Comparison of ENCODE assay signal across 8 cellular contexts in the genomic region with DNA sequence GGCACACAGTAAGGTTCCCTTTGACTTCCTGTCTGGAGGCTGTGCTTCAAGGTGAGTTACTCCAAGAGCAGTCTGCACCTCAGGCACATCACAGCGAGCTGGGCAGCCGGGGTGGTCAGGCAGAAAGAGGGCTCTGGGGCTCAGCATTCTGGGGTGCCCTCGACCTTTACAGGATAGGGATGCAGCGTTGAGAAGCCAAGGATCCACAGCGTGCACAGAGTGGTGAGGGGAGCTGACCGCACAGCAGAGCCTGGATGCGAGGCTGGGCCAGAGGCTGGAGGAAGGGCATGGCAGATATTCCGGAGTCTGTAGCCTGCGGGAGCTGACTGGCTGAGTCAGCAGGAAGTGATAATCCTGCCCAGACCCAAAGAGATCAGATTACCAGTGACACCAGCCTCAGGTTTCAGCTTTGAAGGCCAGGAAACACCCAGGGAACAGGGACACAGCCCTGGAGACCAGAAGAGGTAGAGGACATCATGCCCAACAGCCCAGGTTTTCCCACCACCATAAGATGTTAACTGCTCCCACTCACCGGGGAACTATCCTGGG. TPM values are rescaled to one million over a fixed set of nuclear protein-coding genes. Genes with fewer than 3 reads are reported as not detected.
DNase-seq lines count a peak whose midpoint lies in the region; ATAC-seq and TF ChIP-seq lines count a peak whose summit lies in the region.

No MANE protein-coding gene starts in this region.

- no TSS peak for BruUV-seq in HCT116 (replicated peaks; lab: Mats Ljungman, UMichigan)

- RAD21 ChIA-PET in HCT116 (lab: Charles Lee; ENCODE audit: low non-redundant PET in 1 of 2, low total read pairs in 2 of 2, uncharacterized antibody in 2 of 2, unreplicated experiment in 2 of 2): interaction anchor here in 1 of 2 experiments (1.0 kb wide), 1 partner anchor 39 kb away, joined by 7 read pairs; a partner anchor contains a TSS

- peak overlapping the region; percentile 96 for H3K4me2 ChIP-seq in HCT116 (ENCODE audit: low read length)

- POLR2A ChIA-PET in HCT116 (lab: Charles Lee): interaction anchor here (0.9 to 2.0 kb wide), 7 partner anchors 9 to 37 kb away, joined by 3 to 10 read pairs (median 4); no protein-coding TSS in a partner anchor

- DNase-seq in HCT116 (ENCODE audit: low read depth, low spot score): peak; percentile 91
- DNase-seq in SHP77 treated with DMSO at 0.1 percent for 48 hours (lab: John Stamatoyannopoulos, UW): peak; percentile 25
- peak; percentile 55 to 86 for DNase-seq in foreskin keratinocyte
- peak; percentile 82 to 90 for DNase-seq in gastrocnemius medialis
- no peak for DNase-seq in putamen (ENCODE audit: low spot score)
- DNase-seq in activated effector memory CD4-positive, alpha-beta T cell treated with anti-CD3 and anti-CD28 coated beads, Interleukin-2, amount 50 U/mL, for 16 hours: no peak

- H3K9me2 ChIP-seq in HCT116 (ENCODE audit: insufficient read depth): no peaks in the 10 kb centered on the region; the same call in 1 of the 2 replicates

- H3K79me2 ChIP-seq in HCT116 (ENCODE audit: insufficient read depth, low read length): no peaks in the 10 kb centered on the region

- H3K9me3 ChIP-seq in HCT116 (ENCODE audit: control insufficient read depth in 1 of 2, insufficient read depth in 1 of 2, low read depth in 1 of 2, low read length in 2 of 2): no peaks in the 10 kb centered on the region
- no peaks in the 10 kb centered on the region for H3K9me3 ChIP-seq in gastrocnemius medialis

- H4K20me1 ChIP-seq in HCT116 (ENCODE audit: insufficient read depth): no peaks in the 10 kb centered on the region

- H3K4me3 ChIP-seq in HCT116 (replicated peaks in 1 of 2; ENCODE audit: low read depth in 1 of 2, low read length in 2 of 2) (peak overlapping the region; percentile 53 to 64), gastrocnemius medialis (peak overlapping the region in 2 of 4 donors; percentile 9 to 16)

- TF ChIP-seq RAD21 in HCT116 (IDR thresholded peaks at IDR 0.05; ENCODE audit: low read depth): peak; percentile 27

- intact Hi-C loops in HCT116 (cut with micrococcal nuclease): no loop called here
- intact Hi-C loops in gastrocnemius medialis (cut with DNase I; ENCODE audit: low total_unique reads): loop anchor here (10.0 kb wide), 1 partner anchor 759 kb away; no protein-coding TSS in a partner anchor

- TF ChIP-seq CTCF in HCT116 (IDR thresholded peaks at IDR 0.05 in 2 of 3, conservative IDR thresholded peaks at IDR 0.05 in 1 of 3; ENCODE audit: borderline replicate concordance in 1 of 3, insufficient read depth in 1 of 3, low read depth in 2 of 3, low read length in 2 of 3) (no peak), foreskin keratinocyte (conservative IDR thresholded peaks at IDR 0.05) (no peak), gastrocnemius medialis (IDR thresholded peaks at IDR 0.05 in 4 of 5, conservative IDR thresholded peaks at IDR 0.05 in 1 of 5) (no peak)

- H3K9ac ChIP-seq in HCT116 (ENCODE audit: low read length): peak overlapping the region; percentile 75

- H3K27ac ChIP-seq in HCT116 (ENCODE audit: low read depth, low read length) (peak overlapping the region; percentile 68), foreskin keratinocyte (peak overlapping the region; percentile 28), gastrocnemius medialis (peak overlapping the region; percentile 91 to 93 (median 92))

- CTCF ChIA-PET in HCT116 (lab: Charles Lee): no interaction called here

- H2AFZ ChIP-seq in HCT116 (ENCODE audit: low read depth, low read length, poor library complexity, severe bottlenecking): peak overlapping the region; percentile 57

- H3K4me1 ChIP-seq in HCT116 (ENCODE audit: control insufficient read depth in 1 of 2, insufficient read depth in 2 of 2, low read length in 2 of 2) (peaks cover 8 to 19% of the 10 kb centered on the region in 2 experiments), foreskin keratinocyte (peaks cover 15% of the 10 kb centered on the region), gastrocnemius medialis (peaks cover 64 to 75% of the 10 kb centered on the region in 2 donors)

- H3K27me3 ChIP-seq in HCT116 (ENCODE audit: insufficient read depth, low read length) (no peaks in the 10 kb centered on the region), foreskin keratinocyte (no peaks in the 10 kb centered on the region), gastrocnemius medialis (no peaks in the 10 kb centered on the region)

- in situ Hi-C loops in gastrocnemius medialis (cut with MboI; ENCODE audit: low sequenced_read_pairs in 4 of 4): no loop called here

- TF ChIP-seq POLR2A in HCT116 (IDR thresholded peaks at IDR 0.05; ENCODE audit: borderline replicate concordance, extremely low read depth, insufficient read depth, insufficient read length) (peak; percentile 72), gastrocnemius medialis (IDR thresholded peaks at IDR 0.05) (peak; percentile 59 to 86)

- ATAC-seq in HCT116 (peak; percentile 98), foreskin keratinocyte (peak; percentile 99), gastrocnemius medialis (peak; percentile 76 to 82), GM19035 (IDR thresholded peaks at IDR 0.05; ENCODE audit: unreplicated experiment) (no peak), HG03442 (IDR thresholded peaks at IDR 0.05; ENCODE audit: unreplicated experiment) (no peak)

- H3K36me3 ChIP-seq in HCT116 (ENCODE audit: control insufficient read depth in 1 of 2, insufficient read depth in 2 of 2, low read length in 2 of 2) (no peaks in the 10 kb centered on the region), gastrocnemius medialis (no peaks in the 10 kb centered on the region)

TF ChIP-seq in HCT116, 20 proteins besides CTCF, POLR2A, EP300 and RAD21 (continues in another document):
- no peak for TF ChIP-seq CEBPB (IDR thresholded peaks at IDR 0.05; ENCODE audit: low read depth)
- peak; percentile 88 for TF ChIP-seq SP1 (IDR thresholded peaks at IDR 0.05; ENCODE audit: low read depth)
- no peak for TF ChIP-seq ELF1 (IDR thresholded peaks at IDR 0.05; ENCODE audit: borderline replicate concordance, low read depth)
- no peak for TF ChIP-seq EZH2phosphoT487 (IDR thresholded peaks at IDR 0.05; ENCODE audit: borderline replicate concordance)
- no peak for TF ChIP-seq ZNF274 (IDR thresholded peaks at IDR 0.05; ENCODE audit: low read depth, low read length)
- peak; percentile 90 for TF ChIP-seq TCF7L2 (IDR thresholded peaks at IDR 0.05; ENCODE audit: borderline replicate concordance, extremely low read depth, insufficient read depth, insufficient read length)
- TF ChIP-seq POLR2AphosphoS5 (IDR thresholded peaks at IDR 0.05; ENCODE audit: low read depth, low read length): peak; percentile 95
- peak; percentile 80 for TF ChIP-seq JUND (IDR thresholded peaks at IDR 0.05)
- TF ChIP-seq, protein P1, sequence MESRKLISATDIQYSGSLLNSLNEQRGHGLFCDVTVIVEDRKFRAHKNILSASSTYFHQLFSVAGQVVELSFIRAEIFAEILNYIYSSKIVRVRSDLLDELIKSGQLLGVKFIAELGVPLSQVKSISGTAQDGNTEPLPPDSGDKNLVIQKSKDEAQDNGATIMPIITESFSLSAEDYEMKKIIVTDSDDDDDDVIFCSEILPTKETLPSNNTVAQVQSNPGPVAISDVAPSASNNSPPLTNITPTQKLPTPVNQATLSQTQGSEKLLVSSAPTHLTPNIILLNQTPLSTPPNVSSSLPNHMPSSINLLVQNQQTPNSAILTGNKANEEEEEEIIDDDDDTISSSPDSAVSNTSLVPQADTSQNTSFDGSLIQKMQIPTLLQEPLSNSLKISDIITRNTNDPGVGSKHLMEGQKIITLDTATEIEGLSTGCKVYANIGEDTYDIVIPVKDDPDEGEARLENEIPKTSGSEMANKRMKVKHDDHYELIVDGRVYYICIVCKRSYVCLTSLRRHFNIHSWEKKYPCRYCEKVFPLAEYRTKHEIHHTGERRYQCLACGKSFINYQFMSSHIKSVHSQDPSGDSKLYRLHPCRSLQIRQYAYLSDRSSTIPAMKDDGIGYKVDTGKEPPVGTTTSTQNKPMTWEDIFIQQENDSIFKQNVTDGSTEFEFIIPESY (IDR thresholded peaks at IDR 0.05; ENCODE audit: extremely low read depth, insufficient replicate concordance, low read length): peak; percentile 75
- TF ChIP-seq CBX3 (IDR thresholded peaks at IDR 0.05; ENCODE audit: low read depth): peak; percentile 78
- TF ChIP-seq EZH2 (IDR thresholded peaks at IDR 0.05): no peak
- TF ChIP-seq EGR1 (IDR thresholded peaks at IDR 0.05; ENCODE audit: low read depth): no peak
- no peak for TF ChIP-seq SRF (IDR thresholded peaks at IDR 0.05; ENCODE audit: low read depth)
- TF ChIP-seq, protein P2, sequence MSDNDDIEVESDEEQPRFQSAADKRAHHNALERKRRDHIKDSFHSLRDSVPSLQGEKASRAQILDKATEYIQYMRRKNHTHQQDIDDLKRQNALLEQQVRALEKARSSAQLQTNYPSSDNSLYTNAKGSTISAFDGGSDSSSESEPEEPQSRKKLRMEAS (IDR thresholded peaks at IDR 0.05): peak; percentile 64
- TF ChIP-seq, protein P3, sequence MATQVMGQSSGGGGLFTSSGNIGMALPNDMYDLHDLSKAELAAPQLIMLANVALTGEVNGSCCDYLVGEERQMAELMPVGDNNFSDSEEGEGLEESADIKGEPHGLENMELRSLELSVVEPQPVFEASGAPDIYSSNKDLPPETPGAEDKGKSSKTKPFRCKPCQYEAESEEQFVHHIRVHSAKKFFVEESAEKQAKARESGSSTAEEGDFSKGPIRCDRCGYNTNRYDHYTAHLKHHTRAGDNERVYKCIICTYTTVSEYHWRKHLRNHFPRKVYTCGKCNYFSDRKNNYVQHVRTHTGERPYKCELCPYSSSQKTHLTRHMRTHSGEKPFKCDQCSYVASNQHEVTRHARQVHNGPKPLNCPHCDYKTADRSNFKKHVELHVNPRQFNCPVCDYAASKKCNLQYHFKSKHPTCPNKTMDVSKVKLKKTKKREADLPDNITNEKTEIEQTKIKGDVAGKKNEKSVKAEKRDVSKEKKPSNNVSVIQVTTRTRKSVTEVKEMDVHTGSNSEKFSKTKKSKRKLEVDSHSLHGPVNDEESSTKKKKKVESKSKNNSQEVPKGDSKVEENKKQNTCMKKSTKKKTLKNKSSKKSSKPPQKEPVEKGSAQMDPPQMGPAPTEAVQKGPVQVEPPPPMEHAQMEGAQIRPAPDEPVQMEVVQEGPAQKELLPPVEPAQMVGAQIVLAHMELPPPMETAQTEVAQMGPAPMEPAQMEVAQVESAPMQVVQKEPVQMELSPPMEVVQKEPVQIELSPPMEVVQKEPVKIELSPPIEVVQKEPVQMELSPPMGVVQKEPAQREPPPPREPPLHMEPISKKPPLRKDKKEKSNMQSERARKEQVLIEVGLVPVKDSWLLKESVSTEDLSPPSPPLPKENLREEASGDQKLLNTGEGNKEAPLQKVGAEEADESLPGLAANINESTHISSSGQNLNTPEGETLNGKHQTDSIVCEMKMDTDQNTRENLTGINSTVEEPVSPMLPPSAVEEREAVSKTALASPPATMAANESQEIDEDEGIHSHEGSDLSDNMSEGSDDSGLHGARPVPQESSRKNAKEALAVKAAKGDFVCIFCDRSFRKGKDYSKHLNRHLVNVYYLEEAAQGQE (IDR thresholded peaks at IDR 0.05; ENCODE audit: low read depth): no peak

RNA-seq across cellular contexts. Expression of a gene that starts 38.4 kb away (rescaled TPM):
- total RNA-seq in HCT116 (2021; ENCODE audit: unreplicated experiment) (11.5 TPM), foreskin keratinocyte (not detected in 2 replicates), gastrocnemius medialis (1,000 to 10,000 TPM; 1,062 to 7,224 (median 2,598) TPM)
- polyA plus RNA-seq in HCT116 (2012): 14.6 and 17.3 TPM in 2 replicates
- 0.10 TPM in 1 of 2 replicates, not detected in the other for polyA plus RNA-seq in foreskin keratinocyte

Comparison
In these comparisons a context has a peak if more than half of its experiments do, and no peak if none do; other contexts are left out.
1. ATAC-seq: peak in HCT116 (single experiment), foreskin keratinocyte (single experiment) and gastrocnemius medialis (2 of 2); none in GM19035 (single experiment) and HG03442 (single experiment).
2. DNase-seq: peak in HCT116 (single experiment), SHP77 treated with DMSO at 0.1 percent for 48 hours (single experiment), foreskin keratinocyte (2 of 2) and gastrocnemius medialis (2 of 2); none in putamen (single experiment) and activated effector memory CD4-positive, alpha-beta T cell treated with anti-CD3 and anti-CD28 coated beads, Interleukin-2, amount 50 U/mL, for 16 hours (single experiment).
3. H3K27ac ChIP-seq: peak in every context shown above with its lines; median percentile 92 in gastrocnemius medialis; 68 in HCT116; 28 in foreskin keratinocyte.
4. RNA of a gene that starts 38.4 kb away (total RNA-seq): 1,062 to 7,224 TPM in gastrocnemius medialis; 11.5 TPM in HCT116 (single experiment) and not detected in foreskin keratinocyte; every median in the first group is over 10 times any median in the second.